ENCODE assay signal across 11 cellular contexts in genomic region chr1:109782514-109782913, GRCh38. TPM values are rescaled to one million over a fixed set of nuclear protein-coding genes. Genes with fewer than 3 reads are reported as not detected.
DNase-seq lines count a peak whose midpoint lies in the region; FAIRE-seq and TF ChIP-seq lines count a peak whose summit lies in the region.
"Had no signal": no experiment of that assay in that cellular context is flagged by ENCODE, and none has a peak within 500 bp of the region (broad histone marks: within the 10 kb centered on the region; RNA-seq: fewer than 3 reads in every experiment).

No MANE protein-coding gene starts in this region.

- no peaks in the 10 kb centered on the region; the same call in 1 of the 2 replicates for H3K27me3 Mint-ChIP-seq in HFFc6 (ENCODE audit: insufficient read depth)
- H3K27me3 Mint-ChIP-seq in activated T-helper 2 cell treated with anti-CD3 and anti-CD28 coated beads, Interferon-gamma antibody, Interleukin-2, Interleukin-4, amounts not matched to agents 10 μg/mL and 5 μg/mL and 100 μg/mL, durations not matched to agents 14 hours and 24 hours and 36 hours (ENCODE audit: low read depth), result no peaks in the 10 kb centered on the region

- H3K14ac ChIP-seq in H1 (ENCODE audit: insufficient read length), result no peak overlapping the region

- TF ChIP-seq POLR2A in H1 (IDR thresholded peaks at IDR 0.05; ENCODE audit: control extremely low read depth in 1 of 2, low read depth in 2 of 2, low read length in 2 of 2), result no peak

- no peak overlapping the region for H3K27ac ChIP-seq in H1 (ENCODE audit: low read depth, low read length)
- H3K27ac ChIP-seq: left lung had no signal

- H2BK120ac ChIP-seq in H1 (replicated peaks; ENCODE audit: low read depth, low read length), result no peak overlapping the region

- TF ChIP-seq CTCF in AG09319 (IDR thresholded peaks at IDR 0.05; ENCODE audit: low read depth, low read length) (no peak), HFFc6 (IDR thresholded peaks at IDR 0.05) (no peak), H1 (IDR thresholded peaks at IDR 0.05; ENCODE audit: control extremely low read depth in 1 of 3, insufficient read depth in 1 of 3, low read depth in 1 of 3, low read length in 3 of 3) (no peak)

- H2BK12ac ChIP-seq in H1 (ENCODE audit: low read depth, low read length), result no peak overlapping the region

- no peak overlapping the region for H3K23ac ChIP-seq in H1 (ENCODE audit: insufficient read length)

- H3K79me1 ChIP-seq in H1 (ENCODE audit: low read depth, low read length), result no peaks in the 10 kb centered on the region

- no peaks in the 10 kb centered on the region; the same call in 1 of the 2 replicates for H3K23me2 ChIP-seq in H1 (ENCODE audit: low read depth, low read length)

- no peak overlapping the region for H3K4ac ChIP-seq in H1 (replicated peaks; ENCODE audit: insufficient read length, low read depth, low read length)

- H3K18ac ChIP-seq in H1 (ENCODE audit: extremely low read depth, low read length), result no peak overlapping the region

- H3K36me3 ChIP-seq in H1 (ENCODE audit: control insufficient read depth in 2 of 4, insufficient read depth in 4 of 4, low read length in 3 of 4), result no peaks in the 10 kb centered on the region
- H3K36me3 ChIP-seq: left lung had no signal

- H3K9me3 ChIP-seq in H1 (ENCODE audit: insufficient read depth in 2 of 2, low read depth in 1 of 2, low read length in 1 of 2), result peaks cover 7 to 8% of the 10 kb centered on the region in 2 experiments; a peak in 3 of 4 replicates
- H3K9me3 ChIP-seq: left lung had no signal

- H4K20me1 ChIP-seq in H1 (replicated peaks in 1 of 2; ENCODE audit: control insufficient read depth in 1 of 2, insufficient read depth in 2 of 2, low read length in 2 of 2), result no peaks in the 10 kb centered on the region

- CTCF ChIA-PET in H1 (lab: Charles Lee; ENCODE audit: partially characterized antibody), result interaction anchor here (0.8 to 27.2 kb wide), 10 partner anchors 6 to 198 kb away, joined by 3 to 700 read pairs (median 6); partner anchors contain the start of gene AHCYL1

- H3K36me3 Mint-ChIP-seq in HFFc6 (ENCODE audit: low read depth), result peaks cover 7% of the 10 kb centered on the region
- peaks cover 7% of the 10 kb centered on the region for H3K36me3 Mint-ChIP-seq in activated T-helper 2 cell treated with anti-CD3 and anti-CD28 coated beads, Interferon-gamma antibody, Interleukin-2, Interleukin-4, amounts not matched to agents 10 μg/mL and 5 μg/mL and 100 μg/mL, durations not matched to agents 14 hours and 24 hours and 36 hours (ENCODE audit: low read depth)

- peak; percentile 60 for DNase-seq in AG09319 (ENCODE audit: extremely low read depth, low read depth)
- peak; percentile 63 for DNase-seq in HFFc6
- no peak for DNase-seq in H1 (ENCODE audit: low read depth in 1 of 2, low spot score in 2 of 2)
- peak; percentile 75 for DNase-seq in posterior vena cava (ENCODE audit: low spot score)
- DNase-seq in NCI-H2227 (lab: John Stamatoyannopoulos, UW; ENCODE audit: unreplicated experiment), result no peak
- DNase-seq in activated T-helper 2 cell treated with anti-CD3 and anti-CD28 coated beads, Interferon-gamma antibody, Interleukin-2, Interleukin-4, amounts not matched to agents 10 μg/mL and 5 μg/mL and 100 μg/mL, durations not matched to agents 14 hours and 24 hours and 36 hours (ENCODE audit: low spot score), result no peak
- DNase-seq in activated CD8-positive, alpha-beta memory T cell treated with anti-CD3 and anti-CD28 coated beads for 24 hours, result no peak
- DNase-seq in SK-N-DZ (ENCODE audit: low spot score), result no peak
- DNase-seq: activated CD8-positive, alpha-beta memory T cell treated with anti-CD3 and anti-CD28 coated beads, Interleukin-2, amount 50 U/mL, for 4 hours; left lung had no signal

- H3K56ac ChIP-seq in H1 (replicated peaks; ENCODE audit: insufficient read length, low read depth, low read length), result no peak overlapping the region

- no peak overlapping the region for H3K4me2 ChIP-seq in H1 (ENCODE audit: insufficient read depth in 1 of 2, low read depth in 2 of 2, low read length in 2 of 2)

- no peak overlapping the region for H3K4me3 ChIP-seq in H1 (ENCODE audit: extremely low read depth in 1 of 4, insufficient read depth in 2 of 4, low read depth in 3 of 4, low read length in 4 of 4)
- H3K4me3 ChIP-seq: left lung had no signal

- peaks cover 8% of the 10 kb centered on the region for H3K9me3 Mint-ChIP-seq in HFFc6
- peaks cover 9% of the 10 kb centered on the region for H3K9me3 Mint-ChIP-seq in activated T-helper 2 cell treated with anti-CD3 and anti-CD28 coated beads, Interferon-gamma antibody, Interleukin-2, Interleukin-4, amounts not matched to agents 10 μg/mL and 5 μg/mL and 100 μg/mL, durations not matched to agents 14 hours and 24 hours and 36 hours

- H2BK15ac ChIP-seq in H1 (ENCODE audit: low read length), result no peak overlapping the region

- no peak overlapping the region for H3K4me3 Mint-ChIP-seq in HFFc6
- H3K4me3 Mint-ChIP-seq in activated T-helper 2 cell treated with anti-CD3 and anti-CD28 coated beads, Interferon-gamma antibody, Interleukin-2, Interleukin-4, amounts not matched to agents 10 μg/mL and 5 μg/mL and 100 μg/mL, durations not matched to agents 14 hours and 24 hours and 36 hours (ENCODE audit: low read depth), result no peak overlapping the region

- H3K27ac Mint-ChIP-seq in HFFc6, result peak overlapping the region; percentile 65
- H3K27ac Mint-ChIP-seq in activated T-helper 2 cell treated with anti-CD3 and anti-CD28 coated beads, Interferon-gamma antibody, Interleukin-2, Interleukin-4, amounts not matched to agents 10 μg/mL and 5 μg/mL and 100 μg/mL, durations not matched to agents 14 hours and 24 hours and 36 hours, result no peak overlapping the region

- no peak overlapping the region for H4K8ac ChIP-seq in H1 (ENCODE audit: extremely low read depth, insufficient read depth, low read length)

- no peak overlapping the region for H2AFZ ChIP-seq in H1 (ENCODE audit: low read length)

- H3K9ac ChIP-seq in H1 (replicated peaks in 1 of 4; ENCODE audit: extremely low read depth in 1 of 4, low read depth in 3 of 4, low read length in 3 of 4), result no peak overlapping the region

- peaks cover 62% of the 10 kb centered on the region for H3K4me1 Mint-ChIP-seq in HFFc6 (ENCODE audit: low read depth)
- peaks cover 24% of the 10 kb centered on the region for H3K4me1 Mint-ChIP-seq in activated T-helper 2 cell treated with anti-CD3 and anti-CD28 coated beads, Interferon-gamma antibody, Interleukin-2, Interleukin-4, amounts not matched to agents 10 μg/mL and 5 μg/mL and 100 μg/mL, durations not matched to agents 14 hours and 24 hours and 36 hours (ENCODE audit: low read depth)

- peak in 1 of 2 experiments; percentile 74; a peak in 1 of 3 replicates for TF ChIP-seq EP300 in H1 (IDR thresholded peaks at IDR 0.05; ENCODE audit: borderline replicate concordance in 1 of 2, low read depth in 2 of 2, low read length in 2 of 2)

- intact Hi-C loops in posterior vena cava (cut with DNase I), result no loop called here
- intact Hi-C loops in activated T-helper 2 cell treated with anti-CD3 and anti-CD28 coated beads, Interferon-gamma antibody, Interleukin-2, Interleukin-4, amounts not matched to agents 10 μg/mL and 5 μg/mL and 100 μg/mL, durations not matched to agents 14 hours and 24 hours and 36 hours (cut with micrococcal nuclease), result no loop called here

- no peak; a peak in 1 of 4 replicates for TF ChIP-seq RAD21 in H1 (IDR thresholded peaks at IDR 0.05 in 1 of 2, conservative IDR thresholded peaks at IDR 0.05 in 1 of 2; ENCODE audit: low read depth in 2 of 2, low read length in 2 of 2)

- H2BK20ac ChIP-seq in H1 (ENCODE audit: low read length), result no peak overlapping the region

- H4K5ac ChIP-seq in H1 (ENCODE audit: insufficient read length, low read depth, low read length), result no peak overlapping the region

- H2AK5ac ChIP-seq in H1 (ENCODE audit: low read depth, low read length), result no peak overlapping the region

- H3K27me3 ChIP-seq in H1 (replicated peaks in 1 of 4; ENCODE audit: control insufficient read depth in 3 of 4, extremely low read depth in 1 of 4, insufficient read depth in 3 of 4, low read length in 3 of 4), result no peaks in the 10 kb centered on the region
- H3K27me3 ChIP-seq: left lung had no signal

- FAIRE-seq in H1 (lab: Jason Lieb, UNC), result no peak

- POLR2A ChIA-PET in H1 (lab: Charles Lee; ENCODE audit: partially characterized antibody), result interaction anchor here (1.6 to 1.9 kb wide), 2 partner anchors 129 to 203 kb away, joined by 3 to 5 read pairs; partner anchors contain the start of gene AHCYL1

- H3K79me2 ChIP-seq in H1 (ENCODE audit: control insufficient read depth in 1 of 2, insufficient read depth in 2 of 2, low read length in 2 of 2), result no peaks in the 10 kb centered on the region

- H3K4me1 ChIP-seq in H1 (replicated peaks in 1 of 4; ENCODE audit: control insufficient read depth in 3 of 4, insufficient read depth in 4 of 4, low read length in 3 of 4), result peaks cover 0 to 4% (median 1%) of the 10 kb centered on the region in 4 experiments; a peak in 4 of 7 replicates

- H2BK5ac ChIP-seq in H1 (ENCODE audit: low read depth, low read length), result no peak overlapping the region

- no peak overlapping the region for H4K91ac ChIP-seq in H1 (replicated peaks; ENCODE audit: insufficient read length, low read length)

- WGBS in H1 (ENCODE audit: extremely low coverage in 1 of 2, insufficient coverage in 1 of 2, insufficient read length in 1 of 2, insufficient replicate concordance in 2 of 2, low coverage in 1 of 2, low lambda C conversion rate in 2 of 2, missing lambda C conversion rate in 1 of 2), 2 experiments, result 33% methylated on average over 1 of the region's 1 CpG; no CpG with 5 or more reads in 1 of the 2 experiments

RNA-seq across cellular contexts. Expression of gene EPS8L3, which starts 18.8 kb away (rescaled TPM):
- not detected for total RNA-seq in HFFc6 (2021; fragmentation: NEBNext Ultra II Directional; extraction: Animal tissue kit (Norgen Biotek cat#: 25700))
- total RNA-seq in H1 (2021; fragmentation: NEBNext Ultra II Directional; extraction: Animal tissue kit (Norgen Biotek cat#: 25700)), result not detected in 2 replicates
- not detected in 2 replicates for polyA plus RNA-seq in H1 (2011; rRNA removed)
- 0.09 TPM for polyA plus RNA-seq in H1 (2011; cell fraction: cytosol; rRNA removed)
- polyA plus RNA-seq in H1 (2011; cell fraction: nucleus; rRNA removed), result not detected
- not detected in 4 replicates for polyA plus RNA-seq in H1 (2012, experiment 1 of 2)
- not detected for polyA plus RNA-seq in H1 (2012, experiment 2 of 2)
- polyA plus RNA-seq in H1 (2013, experiment 1 of 2), result not detected
- not detected for polyA plus RNA-seq in H1 (2013, experiment 2 of 2)
- not detected in 2 replicates for polyA minus RNA-seq in H1 (2011; rRNA and poly(A)+ RNA removed)
- not detected for polyA minus RNA-seq in H1 (2011; cell fraction: cytosol; rRNA and poly(A)+ RNA removed)
- not detected for polyA minus RNA-seq in H1 (2011; cell fraction: nucleus; rRNA and poly(A)+ RNA removed)
- not detected for total RNA-seq in posterior vena cava
- not detected in 2 replicates for total RNA-seq in activated T-helper 2 cell treated with anti-CD3 and anti-CD28 coated beads, Interferon-gamma antibody, Interleukin-2, Interleukin-4, amounts not matched to agents 10 μg/mL and 5 μg/mL and 100 μg/mL, durations not matched to agents 14 hours and 24 hours and 36 hours
- polyA plus RNA-seq in SK-N-DZ (2014; cell fraction: cytosol; rRNA removed), result 0.63 and 1.2 TPM in 2 replicates
- 0.64 and 21.2 TPM in 2 replicates for polyA plus RNA-seq in SK-N-DZ (2014; cell fraction: nucleus; rRNA removed)
- total RNA-seq: left lung, osteocyte had no signal

RNA-seq across cellular contexts. Expression of gene GSTM3, which starts 41.7 kb away (rescaled TPM):
- total RNA-seq in HFFc6 (2021; fragmentation: NEBNext Ultra II Directional; extraction: Animal tissue kit (Norgen Biotek cat#: 25700)), result 10 to 100 TPM; 36.9 to 51.3 (median 43.6) TPM
- 2.2 and 4.3 TPM in 2 replicates for total RNA-seq in H1 (2021; fragmentation: NEBNext Ultra II Directional; extraction: Animal tissue kit (Norgen Biotek cat#: 25700))
- polyA plus RNA-seq in H1 (2011; rRNA removed), result 3.0 and 5.1 TPM in 2 replicates
- 6.3 TPM for polyA plus RNA-seq in H1 (2011; cell fraction: cytosol; rRNA removed)
- 2.9 TPM for polyA plus RNA-seq in H1 (2011; cell fraction: nucleus; rRNA removed)
- 4.2 to 7.7 TPM (median 6.0 TPM) in 4 replicates for polyA plus RNA-seq in H1 (2012, experiment 1 of 2)
- polyA plus RNA-seq in H1 (2012, experiment 2 of 2), result 2.0 TPM
- polyA plus RNA-seq in H1 (2013, experiment 1 of 2), result 4.0 TPM
- 5.0 TPM for polyA plus RNA-seq in H1 (2013, experiment 2 of 2)
- 7.7 and 11.4 TPM in 2 replicates for polyA minus RNA-seq in H1 (2011; rRNA and poly(A)+ RNA removed)
- 4.3 TPM for polyA minus RNA-seq in H1 (2011; cell fraction: cytosol; rRNA and poly(A)+ RNA removed)
- 5.0 TPM for polyA minus RNA-seq in H1 (2011; cell fraction: nucleus; rRNA and poly(A)+ RNA removed)
- 10 to 100 TPM; 35.1 to 52.2 TPM for total RNA-seq in posterior vena cava
- 11.2 and 13.6 TPM in 2 replicates for total RNA-seq in activated T-helper 2 cell treated with anti-CD3 and anti-CD28 coated beads, Interferon-gamma antibody, Interleukin-2, Interleukin-4, amounts not matched to agents 10 μg/mL and 5 μg/mL and 100 μg/mL, durations not matched to agents 14 hours and 24 hours and 36 hours
- 127 and 135 TPM in 2 replicates for polyA plus RNA-seq in SK-N-DZ (2014; cell fraction: cytosol; rRNA removed)
- 72.0 and 83.5 TPM in 2 replicates for polyA plus RNA-seq in SK-N-DZ (2014; cell fraction: nucleus; rRNA removed)

Comparison
In these comparisons a context has a peak if more than half of its experiments do, and no peak if none do; other contexts are left out.
1. DNase-seq: peak in AG09319 (single experiment), HFFc6 (single experiment) and posterior vena cava (single experiment); none in H1 (0 of 2), NCI-H2227 (single experiment), activated T-helper 2 cell treated with anti-CD3 and anti-CD28 coated beads, Interferon-gamma antibody, Interleukin-2, Interleukin-4, amounts not matched to agents 10 μg/mL and 5 μg/mL and 100 μg/mL, durations not matched to agents 14 hours and 24 hours and 36 hours (single experiment), activated CD8-positive, alpha-beta memory T cell treated with anti-CD3 and anti-CD28 coated beads for 24 hours (single experiment) and SK-N-DZ (single experiment).